ENCODE assay signal across 19 cellular contexts in the genomic region with DNA sequence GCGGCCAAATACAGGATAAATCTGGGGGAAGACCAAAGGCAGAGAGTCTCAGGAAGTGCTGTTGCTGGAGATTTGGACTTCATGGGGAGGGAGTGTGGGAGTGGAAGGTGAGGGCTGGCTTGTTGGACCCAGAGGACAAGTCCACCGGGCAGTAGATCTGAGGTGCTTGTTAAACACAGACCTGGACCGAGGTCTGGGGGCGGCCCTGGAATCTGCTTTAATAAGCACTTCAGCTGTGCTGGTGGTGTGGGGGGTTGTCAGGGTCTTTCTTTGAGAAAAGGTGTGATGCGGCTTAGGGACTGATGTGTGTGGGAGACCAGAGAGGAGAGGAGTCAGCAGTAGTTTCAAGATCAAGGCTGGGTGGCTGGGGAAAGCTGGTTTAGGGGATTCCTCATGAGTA.
"Had no signal": no experiment of that assay in that cellular context is flagged by ENCODE, and none has a peak within 500 bp of the region (broad histone marks: within the 10 kb centered on the region; RNA-seq: fewer than 3 reads in every experiment).

No MANE protein-coding gene starts in this region.

- H3K9me3 ChIP-seq: esophagus muscularis mucosa, gastrocnemius medialis, neutrophil, sigmoid colon, stomach, thoracic aorta, transverse colon had no signal

- H3K27me3 ChIP-seq: esophagus muscularis mucosa, gastrocnemius medialis, neutrophil, sigmoid colon, stomach, transverse colon had no signal

- H3K27me3 Mint-ChIP-seq: dendritic cell treated with granulocyte-macrophage colony-stimulating factor and Interleukin-4, amounts not matched to agents 40 ng/mL and 50 ng/mL, for 4 days; effector memory CD8-positive, alpha-beta T cell; naive thymus-derived CD4-positive, alpha-beta T cell had no signal

- DNase-seq: effector memory CD8-positive, alpha-beta T cell; gastrocnemius medialis; glutamatergic neuron; immature natural killer cell; left cardiac atrium; mammary epithelial cell; naive thymus-derived CD4-positive, alpha-beta T cell; sigmoid colon; stimulated activated CD4-positive, alpha-beta T cell treated with anti-CD3 and anti-CD28 coated beads, Interleukin-12 subunit alpha, Interleukin-12 subunit beta, amount 100 ng/mL, for 4 hours; stimulated activated naive CD4-positive, alpha-beta T cell; stomach; substantia nigra; transverse colon had no signal

- H3K9me3 Mint-ChIP-seq: dendritic cell treated with granulocyte-macrophage colony-stimulating factor and Interleukin-4, amounts not matched to agents 40 ng/mL and 50 ng/mL, for 4 days; effector memory CD8-positive, alpha-beta T cell; immature natural killer cell; naive thymus-derived CD4-positive, alpha-beta T cell had no signal

- H3K27ac ChIP-seq: epithelial cell of prostate, esophagus muscularis mucosa, gastrocnemius medialis, neutrophil, sigmoid colon, skin epidermis, stomach, thoracic aorta, transverse colon had no signal

- H3K27ac Mint-ChIP-seq: dendritic cell treated with granulocyte-macrophage colony-stimulating factor and Interleukin-4, amounts not matched to agents 40 ng/mL and 50 ng/mL, for 4 days had no signal

- H3K4me3 Mint-ChIP-seq: dendritic cell treated with granulocyte-macrophage colony-stimulating factor and Interleukin-4, amounts not matched to agents 40 ng/mL and 50 ng/mL, for 4 days; effector memory CD8-positive, alpha-beta T cell; immature natural killer cell; naive thymus-derived CD4-positive, alpha-beta T cell had no signal

- H3K4me3 ChIP-seq: esophagus muscularis mucosa, gastrocnemius medialis, sigmoid colon, skin epidermis, stomach, thoracic aorta, transverse colon had no signal
